9 cellular contexts compared by ENCODE assay signal in genomic region chr2:20677301-20678176, GRCh38. TPM values are rescaled to one million over a fixed set of nuclear protein-coding genes. Genes with fewer than 3 reads are reported as not detected.
DNase-seq lines count a peak whose midpoint lies in the region; ATAC-seq and TF ChIP-seq lines count a peak whose summit lies in the region.
"Had no signal": no experiment of that assay in that cellular context is flagged by ENCODE, and none has a peak within 500 bp of the region (broad histone marks: within the 10 kb centered on the region; RNA-seq: fewer than 3 reads in every experiment).

No MANE protein-coding gene starts in this region.

- no peaks in the 10 kb centered on the region for H3K36me3 ChIP-seq in Panc1 (ENCODE audit: control insufficient read depth, insufficient read depth, low read length)
- H3K36me3 ChIP-seq: Peyer's patch had no signal

- no TSS peak for BruUV-seq in Panc1 (replicated peaks; lab: Mats Ljungman, UMichigan)

- DNase-seq in Panc1 (ENCODE audit: low read depth, low spot score) (peak; percentile 12), H4 (ENCODE audit: low spot score) (no peak), NCI-H2171 treated with DMSO at 0.1 percent for 48 hours (lab: John Stamatoyannopoulos, UW) (no peak), SW 1271 (lab: John Stamatoyannopoulos, UW) (no peak)
- DNase-seq: activated naive CD4-positive, alpha-beta T cell treated with anti-CD3 and anti-CD28 coated beads, Interleukin-2, amount 50 U/mL, for 16 hours had no signal

- POLR2A ChIA-PET in Panc1 (lab: Charles Lee) = no interaction called here

- CTCF ChIA-PET in Panc1 (lab: Charles Lee) = no interaction called here

- in situ Hi-C loops in Panc1 (cut with HindIII; ENCODE audit: low pct_unique_long_range_greater_than_20kb, low sequenced_read_pairs) = no loop called here

- H3K9me3 ChIP-seq in Panc1 (ENCODE audit: control insufficient read depth, insufficient read depth, low read depth, low read length) = no peaks in the 10 kb centered on the region
- H3K9me3 ChIP-seq: Peyer's patch had no signal

- peak; percentile 40 for TF ChIP-seq CTCF in Panc1 (IDR thresholded peaks at IDR 0.05)

- intact Hi-C loops in Panc1 (cut with micrococcal nuclease; ENCODE audit: unreplicated experiment) = no loop called here

- no peaks in the 10 kb centered on the region for H3K27me3 Mint-ChIP-seq in stimulated activated memory B cell treated with anti-CD40 and anti-IgM and Interleukin-4, amounts not matched to agents 10 μg/mL and 1 μg/mL and 100 μg/mL, for 72 hours

- no peaks in the 10 kb centered on the region for H3K9me3 Mint-ChIP-seq in stimulated activated memory B cell treated with anti-CD40 and anti-IgM and Interleukin-4, amounts not matched to agents 10 μg/mL and 1 μg/mL and 100 μg/mL, for 72 hours

- no peaks in the 10 kb centered on the region for H3K27me3 ChIP-seq in Panc1 (ENCODE audit: control insufficient read depth, insufficient read depth, low read length)

- no peaks in the 10 kb centered on the region for H3K36me3 Mint-ChIP-seq in stimulated activated memory B cell treated with anti-CD40 and anti-IgM and Interleukin-4, amounts not matched to agents 10 μg/mL and 1 μg/mL and 100 μg/mL, for 72 hours

- peak; percentile 45 for ATAC-seq in GM18907 (IDR thresholded peaks at IDR 0.05; ENCODE audit: unreplicated experiment)
- ATAC-seq in HG02763 (IDR thresholded peaks at IDR 0.05; ENCODE audit: unreplicated experiment) = peak; percentile 32
- ATAC-seq in Panc1 = peak; percentile 61
- peak; percentile 25 for ATAC-seq in stimulated activated memory B cell treated with anti-CD40 and anti-IgM and Interleukin-4, amounts not matched to agents 10 μg/mL and 1 μg/mL and 100 μg/mL, for 72 hours

- peaks cover 71% of the 10 kb centered on the region for H3K4me1 Mint-ChIP-seq in stimulated activated memory B cell treated with anti-CD40 and anti-IgM and Interleukin-4, amounts not matched to agents 10 μg/mL and 1 μg/mL and 100 μg/mL, for 72 hours

- H3K4me3 Mint-ChIP-seq in stimulated activated memory B cell treated with anti-CD40 and anti-IgM and Interleukin-4, amounts not matched to agents 10 μg/mL and 1 μg/mL and 100 μg/mL, for 72 hours = peak overlapping the region; percentile 63

- H3K27ac ChIP-seq in Panc1 (ENCODE audit: low read length) = no peak overlapping the region

- no peaks in the 10 kb centered on the region for H3K4me1 ChIP-seq in Panc1 (ENCODE audit: control insufficient read depth, insufficient read depth, low read length)

- no peak overlapping the region for H3K4me3 ChIP-seq in Panc1 (ENCODE audit: low read depth in 2 of 2, low read length in 2 of 2)

- peak overlapping the region; percentile 90 for H3K27ac Mint-ChIP-seq in stimulated activated memory B cell treated with anti-CD40 and anti-IgM and Interleukin-4, amounts not matched to agents 10 μg/mL and 1 μg/mL and 100 μg/mL, for 72 hours

RNA-seq across cellular contexts. Expression of gene GDF7, which starts 10.6 kb away (rescaled TPM):
- total RNA-seq in Panc1 (2021; ENCODE audit: unreplicated experiment) = not detected
- polyA plus RNA-seq in Panc1 (2012; ENCODE audit: insufficient read length) = not detected
- total RNA-seq in H4 (2014; rRNA removed; shearing (Covaris generic)) = 0.02 and 0.04 TPM in 2 replicates

RNA-seq across cellular contexts. Expression of gene HS1BP3, which starts 26.6 kb away (rescaled TPM):
- total RNA-seq in Panc1 (2021; ENCODE audit: unreplicated experiment) = 46.1 TPM
- polyA plus RNA-seq in Panc1 (2012; ENCODE audit: insufficient read length) = 45.1 TPM
- total RNA-seq in H4 (2014; rRNA removed; shearing (Covaris generic)) = 5.7 and 6.7 TPM in 2 replicates
